In the genomic region with DNA sequence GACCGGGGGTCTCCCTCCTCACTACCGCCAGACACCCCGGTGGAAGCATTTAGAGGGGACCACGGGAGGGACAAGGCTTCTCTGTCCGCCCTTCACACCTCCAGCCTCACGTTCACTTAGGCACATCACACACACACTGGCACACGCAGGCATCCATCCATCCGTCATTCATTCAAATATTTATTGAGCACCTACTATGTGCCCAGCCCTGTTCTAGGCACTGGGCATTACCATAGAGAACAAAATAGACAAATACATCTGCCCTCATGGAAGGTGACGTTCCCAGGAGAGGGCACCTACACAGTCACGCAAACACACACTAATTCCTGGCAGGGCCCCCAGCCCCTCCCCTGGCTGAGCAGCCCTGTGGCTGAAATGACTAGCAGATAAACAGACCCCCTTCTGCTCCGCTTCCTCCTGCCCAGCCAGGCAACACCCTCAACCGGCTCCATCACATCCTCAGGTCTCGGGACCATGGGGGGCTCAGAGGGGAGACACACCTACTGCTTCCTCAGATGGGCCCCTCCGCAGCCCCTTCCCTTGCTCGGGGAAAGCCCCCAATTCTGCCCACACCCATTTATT, we compare ENCODE assay signal across 14 cellular contexts. TPM values are rescaled to one million over a fixed set of nuclear protein-coding genes. Genes with fewer than 3 reads are reported as not detected.
A peak's percentile ranks its signal among the peaks of the same experiment; 100 is the strongest.
DNase-seq lines count a peak whose midpoint lies in the region; ATAC-seq, FAIRE-seq and TF ChIP-seq lines count a peak whose summit lies in the region.
"Had no signal": no experiment of that assay in that cellular context is flagged by ENCODE, and none has a peak within 500 bp of the region (broad histone marks: within the 10 kb centered on the region; RNA-seq: fewer than 3 reads in every experiment).

No MANE protein-coding gene starts in this region.

- no peak for TF ChIP-seq POLR2A in esophagus muscularis mucosa (IDR thresholded peaks at IDR 0.05; ENCODE audit: low read depth)

- WGBS in esophagus muscularis mucosa, result 85% methylated on average over 14 of the region's 15 CpGs
- 87 to 90% methylated on average over 12 to 15 of the region's 15 CpGs for WGBS in pancreas, 2 donors

- H3K27me3 ChIP-seq in BLaER1 treated with 17β-estradiol and CSF1 and Interleukin-3, amounts not matched to agents 10 nM and 100 nM, result no peaks in the 10 kb centered on the region
- H3K27me3 ChIP-seq in RWPE2 (ENCODE audit: insufficient read depth, poor library complexity, severe bottlenecking), result no peaks in the 10 kb centered on the region
- peaks cover 0 to 4% (median 0%) of the 10 kb centered on the region in 4 donors for H3K27me3 ChIP-seq in esophagus muscularis mucosa
- H3K27me3 ChIP-seq in pancreas, result no peaks in the 10 kb centered on the region

- DNase-seq in RWPE2 (ENCODE audit: low spot score) (no peak), esophagus muscularis mucosa (ENCODE audit: extremely low spot score) (no peak), pancreas (peak in 4 of 6 donors; percentile 30 to 66 (median 59)), posterior vena cava (ENCODE audit: low spot score) (no peak), cerebellum (ENCODE audit: low spot score) (no peak), amniotic stem cell (lab: John Stamatoyannopoulos, UW) (no peak)
- DNase-seq in stimulated activated CD4-positive, alpha-beta T cell treated with anti-CD3 and anti-CD28 coated beads, Interleukin-2, amount 100 ng/mL, for 48 hours, result no peak
- DNase-seq: activated CD4-positive, alpha-beta T cell treated with anti-CD3 and anti-CD28 coated beads, Interleukin-2, amount 50 U/mL, for 1 hour; dermis blood vessel endothelial cell; NCI-H1436 treated with DMSO at 0.1 percent for 48 hours had no signal

- H3K4me1 ChIP-seq in BLaER1 treated with 17β-estradiol and CSF1 and Interleukin-3, amounts not matched to agents 10 nM and 100 nM, result peaks cover 32 to 67% (median 64%) of the 10 kb centered on the region in 10 experiments
- peaks cover 26% of the 10 kb centered on the region for H3K4me1 ChIP-seq in RWPE2 (ENCODE audit: insufficient read depth, poor library complexity, severe bottlenecking)
- peaks cover 37 to 42% (median 40%) of the 10 kb centered on the region in 4 donors for H3K4me1 ChIP-seq in esophagus muscularis mucosa
- peaks cover 10 to 20% (median 18%) of the 10 kb centered on the region in 3 donors for H3K4me1 ChIP-seq in pancreas

- peak overlapping the region in 8 of 11 experiments; percentile 23 to 79 (median 68); a peak in 10 of 22 replicates for H3K27ac ChIP-seq in BLaER1 treated with 17β-estradiol and CSF1 and Interleukin-3, amounts not matched to agents 10 nM and 100 nM
- H3K27ac ChIP-seq in RWPE2 (ENCODE audit: poor library complexity, severe bottlenecking) (peak overlapping the region; percentile 86), esophagus muscularis mucosa (replicated peaks in 1 of 4) (peak overlapping the region; percentile 93 to 99 (median 96)), pancreas (peak overlapping the region in 2 of 4 donors; percentile 87 to 98)

- peaks cover 0 to 8% (median 6%) of the 10 kb centered on the region in 11 experiments; a peak in 16 of 22 replicates for H4K20me1 ChIP-seq in BLaER1 treated with 17β-estradiol and CSF1 and Interleukin-3, amounts not matched to agents 10 nM and 100 nM

- peak overlapping the region in 10 of 11 experiments; percentile 58 to 87 (median 79); a peak in 20 of 22 replicates for H3K4me2 ChIP-seq in BLaER1 treated with 17β-estradiol and CSF1 and Interleukin-3, amounts not matched to agents 10 nM and 100 nM
- H3K4me2 ChIP-seq: GM23338 had no signal

- H3K4me3 ChIP-seq in BLaER1 treated with 17β-estradiol and CSF1 and Interleukin-3, amounts not matched to agents 10 nM and 100 nM, result no peak overlapping the region
- H3K4me3 ChIP-seq in RWPE2 (ENCODE audit: severe bottlenecking), result no peak overlapping the region
- no peak overlapping the region for H3K4me3 ChIP-seq in esophagus muscularis mucosa
- H3K4me3 ChIP-seq in pancreas, result no peak overlapping the region

- TF ChIP-seq CTCF in RWPE2 (IDR thresholded peaks at IDR 0.05; ENCODE audit: poor library complexity, severe bottlenecking), result no peak
- no peak for TF ChIP-seq CTCF in esophagus muscularis mucosa (IDR thresholded peaks at IDR 0.05)
- no peak for TF ChIP-seq CTCF in pancreas (IDR thresholded peaks at IDR 0.05)

- H3K9me3 ChIP-seq in BLaER1 treated with 17β-estradiol and CSF1 and Interleukin-3, amounts not matched to agents 10 nM and 100 nM (replicated peaks in 1 of 11), result no peaks in the 10 kb centered on the region
- H3K9me3 ChIP-seq in RWPE2 (ENCODE audit: severe bottlenecking) (no peaks in the 10 kb centered on the region), esophagus muscularis mucosa (no peaks in the 10 kb centered on the region), pancreas (no peaks in the 10 kb centered on the region)

- TF ChIP-seq EP300 in esophagus muscularis mucosa (IDR thresholded peaks at IDR 0.05), result no peak

- FAIRE-seq in pancreas (lab: Jason Lieb, UNC), result no peak
- FAIRE-seq: D721Med, HTR-8/SVneo had no signal

- peaks cover 1 to 5% (median 3%) of the 10 kb centered on the region in 11 experiments; a peak in 19 of 22 replicates for H3K36me3 ChIP-seq in BLaER1 treated with 17β-estradiol and CSF1 and Interleukin-3, amounts not matched to agents 10 nM and 100 nM
- H3K36me3 ChIP-seq in RWPE2 (ENCODE audit: low read depth) (peaks cover 58% of the 10 kb centered on the region), esophagus muscularis mucosa (peaks cover 31 to 57% (median 52%) of the 10 kb centered on the region in 4 donors), pancreas (peaks cover 0 to 4% (median 3%) of the 10 kb centered on the region in 3 donors)

- H3K9ac ChIP-seq in BLaER1 treated with 17β-estradiol and CSF1 and Interleukin-3, amounts not matched to agents 10 nM and 100 nM, result peak overlapping the region in 1 of 11 experiments; percentile 7; a peak in 1 of 22 replicates

- intact Hi-C loops in esophagus muscularis mucosa (cut with DNase I) (no loop called here), pancreas (cut with DNase I) (no loop called here), posterior vena cava (cut with DNase I) (loop anchor here in 1 of 2 donors (2.0 kb wide), 1 partner anchor 29 kb away; a partner anchor contains a TSS)

- ATAC-seq in RWPE2 (ENCODE audit: low read depth) (no peak), pancreas (no peak)
- ATAC-seq: GM23338 had no signal

RNA-seq across cellular contexts. Expression of a gene that starts 3.7 kb away (rescaled TPM):
- total RNA-seq in esophagus muscularis mucosa (100 to 1,000 TPM; 350 to 500 (median 454) TPM), pancreas (100 to 1,000 TPM; 297 to 510 (median 392) TPM), posterior vena cava (100 to 1,000 TPM; 184 to 201 TPM), cerebellum (30.8 TPM)
- polyA plus RNA-seq in pancreas, result 100 to 1,000 TPM; 304 to 576 TPM

RNA-seq across cellular contexts. Expression of a gene that starts 28.4 kb away (rescaled TPM):
- total RNA-seq in esophagus muscularis mucosa (100 to 1,000 TPM; 154 to 444 (median 250) TPM), pancreas (10 to 100 TPM; 14.8 to 28.3 (median 21.6) TPM), posterior vena cava (100 to 1,000 TPM; 217 to 235 TPM), cerebellum (3.5 TPM)
- 10 to 100 TPM; 13.4 to 17.9 TPM for polyA plus RNA-seq in pancreas

RNA-seq across cellular contexts. Expression of a gene that starts 36.9 kb away (rescaled TPM):
- 1,000 to 10,000 TPM; 1,363 to 1,667 (median 1,434) TPM for total RNA-seq in esophagus muscularis mucosa
- total RNA-seq in pancreas, result 100 to 1,000 TPM in 1 of 6 donors, 10 to 100 TPM in 5; 55.4 to 139 (median 76.3) TPM
- polyA plus RNA-seq in pancreas, result 100 to 1,000 TPM; 286 to 291 TPM
- 100 to 1,000 TPM; 404 to 512 TPM for total RNA-seq in posterior vena cava
- 151 TPM for total RNA-seq in cerebellum

Comparison
In these comparisons a context has a peak if more than half of its experiments do, and no peak if none do; other contexts are left out.
1. DNase-seq: peak in pancreas (4 of 6); none in RWPE2 (single experiment), esophagus muscularis mucosa (single experiment), posterior vena cava (single experiment), cerebellum (single experiment), stimulated activated CD4-positive, alpha-beta T cell treated with anti-CD3 and anti-CD28 coated beads, Interleukin-2, amount 100 ng/mL, for 48 hours (0 of 2) and amniotic stem cell (single experiment).
2. RNA of a gene that starts 28.4 kb away (total RNA-seq): 154 to 444 TPM in esophagus muscularis mucosa and 217 to 235 TPM in posterior vena cava; 14.8 to 28.3 TPM in pancreas and 3.5 TPM in cerebellum (single experiment); every median in the first group is over 4 times any median in the second.